ENCODE assay signal across 17 cellular contexts in genomic region chrX:70172964-70173363, GRCh38. TPM values are rescaled to one million over a fixed set of nuclear protein-coding genes. Genes with fewer than 3 reads are reported as not detected.
A peak's percentile ranks its signal among the peaks of the same experiment; 100 is the strongest.
DNase-seq lines count a peak whose midpoint lies in the region; ATAC-seq and TF ChIP-seq lines count a peak whose summit lies in the region.
"Had no signal": no experiment of that assay in that cellular context is flagged by ENCODE, and none has a peak within 500 bp of the region (broad histone marks: within the 10 kb centered on the region; RNA-seq: fewer than 3 reads in every experiment).

No MANE protein-coding gene starts in this region.

- peak overlapping the region in 1 of 2 experiments; percentile 30; a peak in 1 of 4 replicates for H4K8ac ChIP-seq in IMR-90 (ENCODE audit: low read depth in 2 of 2, low read length in 2 of 2)

- H3K9me1 ChIP-seq in IMR-90 (ENCODE audit: insufficient read depth, low read length) = peaks cover 7% of the 10 kb centered on the region; the same call in 1 of the 2 replicates

- H3K27ac ChIP-seq in IMR-90 (ENCODE audit: insufficient read depth, low read length) = no peak overlapping the region
- no peak overlapping the region for H3K27ac ChIP-seq in endodermal cell (ENCODE audit: low read depth, low read length)
- no peak overlapping the region for H3K27ac ChIP-seq in neural progenitor cell
- H3K27ac ChIP-seq in naive thymus-derived CD4-positive, alpha-beta T cell (ENCODE audit: low read depth, low read length) = no peak overlapping the region
- H3K27ac ChIP-seq: KMS-11 had no signal

- 0 out of 3 replicates have a peak overlapping the region, but pooled peaks have one; percentile 86 for H2BK15ac ChIP-seq in IMR-90 (ENCODE audit: low read depth, low read length)

- peaks cover 18% of the 10 kb centered on the region for H3F3A ChIP-seq in neural progenitor cell (ENCODE audit: low read depth)

- BruUV-seq in IMR-90 (replicated peaks; lab: Mats Ljungman, UMichigan) = no TSS peak

- peak overlapping the region; percentile 20 for H2AK5ac ChIP-seq in IMR-90 (ENCODE audit: low read depth, low read length)

- H3K27ac Mint-ChIP-seq in endodermal cell = no peak overlapping the region
- H3K27ac Mint-ChIP-seq in neural progenitor cell = no peak overlapping the region
- no peak overlapping the region for H3K27ac Mint-ChIP-seq in naive thymus-derived CD4-positive, alpha-beta T cell
- H3K27ac Mint-ChIP-seq: CD14-positive monocyte had no signal

- H3K9me3 ChIP-seq in IMR-90 (ENCODE audit: control insufficient read depth, insufficient read depth, low read length) = 0 out of 2 replicates have a peak, but pooled peaks cover 3% of the 10 kb centered on the region
- H3K9me3 ChIP-seq in endodermal cell (ENCODE audit: control insufficient read depth, low read length) = no peaks in the 10 kb centered on the region
- H3K9me3 ChIP-seq in neural progenitor cell (ENCODE audit: low read depth) = no peaks in the 10 kb centered on the region
- H3K9me3 ChIP-seq in naive thymus-derived CD4-positive, alpha-beta T cell (ENCODE audit: control insufficient read depth in 2 of 3, low read length in 3 of 3) = no peaks in the 10 kb centered on the region

- no peaks in the 10 kb centered on the region; the same call in 1 of the 2 replicates for H3K27me3 ChIP-seq in IMR-90 (ENCODE audit: control insufficient read depth, insufficient read depth, low read length)
- H3K27me3 ChIP-seq in endodermal cell (ENCODE audit: control insufficient read depth, insufficient read depth, low read length, poor library complexity, severe bottlenecking) = no peaks in the 10 kb centered on the region
- no peaks in the 10 kb centered on the region for H3K27me3 ChIP-seq in neural progenitor cell
- H3K27me3 ChIP-seq in naive thymus-derived CD4-positive, alpha-beta T cell (ENCODE audit: control insufficient read depth in 2 of 2, insufficient read depth in 2 of 2, low read length in 2 of 2) = no peaks in the 10 kb centered on the region

- no peak for TF ChIP-seq RAD21 in IMR-90 (IDR thresholded peaks at IDR 0.05; ENCODE audit: low read length)

- ATAC-seq in IMR-90 (ENCODE audit: low read depth) = no peak
- no peak for ATAC-seq in naive thymus-derived CD4-positive, alpha-beta T cell
- ATAC-seq: GM12878, HCT116 had no signal

- H3K4me3 ChIP-seq in IMR-90 (ENCODE audit: insufficient read depth, low read depth, low read length) (no peak overlapping the region), endodermal cell (ENCODE audit: low read length) (no peak overlapping the region), neural progenitor cell (no peak overlapping the region)
- H3K4me3 ChIP-seq in naive thymus-derived CD4-positive, alpha-beta T cell (ENCODE audit: low read length) = no peak overlapping the region
- H3K4me3 ChIP-seq: GM12878 had no signal

- H4K20me1 ChIP-seq in IMR-90 (ENCODE audit: insufficient read depth, low read length) (no peaks in the 10 kb centered on the region), neural progenitor cell (ENCODE audit: low read depth) (no peaks in the 10 kb centered on the region)

- H3K79me1 ChIP-seq in IMR-90 (ENCODE audit: low read depth in 1 of 2, low read length in 2 of 2) = no peaks in the 10 kb centered on the region

- H3K4me1 Mint-ChIP-seq in endodermal cell (peaks cover 22% of the 10 kb centered on the region), neural progenitor cell (peaks cover 25% of the 10 kb centered on the region)
- H3K4me1 Mint-ChIP-seq in naive thymus-derived CD4-positive, alpha-beta T cell = peaks cover 0 to 8% (median 0%) of the 10 kb centered on the region in 7 donors
- H3K4me1 Mint-ChIP-seq: CD4-positive, alpha-beta memory T cell had no signal

- peak overlapping the region; percentile 93 for H2BK120ac ChIP-seq in IMR-90 (ENCODE audit: low read depth, low read length)

- H2AFZ ChIP-seq in IMR-90 (replicated peaks; ENCODE audit: low read length, poor library complexity) (no peak overlapping the region), neural progenitor cell (replicated peaks) (no peak overlapping the region)

- H3K9ac ChIP-seq in IMR-90 (ENCODE audit: low read depth, low read length) (no peak overlapping the region), endodermal cell (ENCODE audit: extremely low read depth, low read length, poor library complexity, severe bottlenecking) (no peak overlapping the region), neural progenitor cell (no peak overlapping the region)
- H3K9ac ChIP-seq: KMS-11 had no signal

- peaks cover 50% of the 10 kb centered on the region for H3K9me3 Mint-ChIP-seq in endodermal cell
- H3K9me3 Mint-ChIP-seq in neural progenitor cell = peaks cover 4% of the 10 kb centered on the region
- no peaks in the 10 kb centered on the region for H3K9me3 Mint-ChIP-seq in naive thymus-derived CD4-positive, alpha-beta T cell
- H3K9me3 Mint-ChIP-seq: CD4-positive, alpha-beta memory T cell had no signal

- H3K36me3 Mint-ChIP-seq in endodermal cell (ENCODE audit: low read depth) (no peaks in the 10 kb centered on the region), neural progenitor cell (peaks cover 2% of the 10 kb centered on the region)
- H3K36me3 Mint-ChIP-seq in naive thymus-derived CD4-positive, alpha-beta T cell = no peaks in the 10 kb centered on the region
- H3K36me3 Mint-ChIP-seq: CD4-positive, alpha-beta memory T cell had no signal

- H3K23ac ChIP-seq in IMR-90 (ENCODE audit: low read depth, low read length) = no peak overlapping the region

- H4K5ac ChIP-seq in IMR-90 (ENCODE audit: low read depth, low read length) = no peak overlapping the region

- no peak for TF ChIP-seq POLR2A in IMR-90 (IDR thresholded peaks at IDR 0.05; ENCODE audit: low read depth, low read length)

- peak; percentile 58 for DNase-seq in ELF-1 (ENCODE audit: low read depth, low spot score)
- no peak for DNase-seq in IMR-90
- DNase-seq in endodermal cell = peak; percentile 58
- DNase-seq in neural progenitor cell (ENCODE audit: low spot score) = peak; percentile 11
- DNase-seq in MV-4-11 (lab: John Stamatoyannopoulos, UW) = no peak
- DNase-seq in naive thymus-derived CD4-positive, alpha-beta T cell = no peak
- DNase-seq in Ammon's horn (ENCODE audit: low spot score) = no peak
- DNase-seq in activated effector memory CD4-positive, alpha-beta T cell treated with Interleukin-2 at 50 U/mL for 16 hours = no peak
- DNase-seq: ACHN; CD4-positive, alpha-beta memory T cell; DMS79 had no signal

- WGBS in IMR-90 (ENCODE audit: extremely low coverage in 2 of 2, insufficient read length in 1 of 2), 2 experiments = 80% methylated on average over 1 of the region's 4 CpGs; no CpG with 5 or more reads in 1 of the 2 experiments
- WGBS in endodermal cell (ENCODE audit: insufficient coverage in 1 of 2, insufficient read length in 1 of 2), 2 experiments = 69 to 80% methylated on average over 1 to 4 of the region's 4 CpGs

- POLR2A ChIA-PET in IMR-90 (lab: Charles Lee; ENCODE audit: unreplicated experiment) = no interaction called here
- POLR2A ChIA-PET in naive thymus-derived CD4-positive, alpha-beta T cell (lab: Charles Lee) = no interaction called here

- H3K36me3 ChIP-seq in IMR-90 (ENCODE audit: control insufficient read depth, insufficient read depth, low read length) = no peaks in the 10 kb centered on the region
- no peaks in the 10 kb centered on the region for H3K36me3 ChIP-seq in endodermal cell (ENCODE audit: control insufficient read depth, insufficient read depth, low read length)
- no peaks in the 10 kb centered on the region for H3K36me3 ChIP-seq in neural progenitor cell
- no peaks in the 10 kb centered on the region for H3K36me3 ChIP-seq in naive thymus-derived CD4-positive, alpha-beta T cell (ENCODE audit: control insufficient read depth in 2 of 3, insufficient read depth in 3 of 3, low read length in 3 of 3)

- CTCF ChIA-PET in IMR-90 (lab: Yijun Ruan, JAX) = no interaction called here
- CTCF ChIA-PET in naive thymus-derived CD4-positive, alpha-beta T cell (lab: Charles Lee) = no interaction called here

- TF ChIP-seq CTCF in IMR-90 (conservative IDR thresholded peaks at IDR 0.05; ENCODE audit: low read depth, low read length) (no peak), endodermal cell (conservative IDR thresholded peaks at IDR 0.05) (no peak), neural progenitor cell (IDR thresholded peaks at IDR 0.05) (no peak)

- dilution Hi-C loops in IMR-90 (cut with HindIII; ENCODE audit: low sequenced_read_pairs, unreplicated experiment) = no loop called here

- no peak overlapping the region for H2BK5ac ChIP-seq in IMR-90 (ENCODE audit: low read depth, low read length, poor library complexity, severe bottlenecking)

- no peak overlapping the region for H3K4me2 ChIP-seq in IMR-90 (ENCODE audit: low read depth, low read length)
- no peak overlapping the region for H3K4me2 ChIP-seq in neural progenitor cell
- H3K4me2 ChIP-seq: KMS-11 had no signal

- no peak overlapping the region for H3K18ac ChIP-seq in IMR-90 (ENCODE audit: low read depth, low read length)

- H3K4me1 ChIP-seq in IMR-90 (ENCODE audit: control insufficient read depth, insufficient read depth, low read length) = peaks cover 16% of the 10 kb centered on the region
- no peaks in the 10 kb centered on the region for H3K4me1 ChIP-seq in endodermal cell (ENCODE audit: control insufficient read depth, insufficient read depth, low read length)
- peaks cover 29% of the 10 kb centered on the region for H3K4me1 ChIP-seq in neural progenitor cell
- H3K4me1 ChIP-seq in naive thymus-derived CD4-positive, alpha-beta T cell (ENCODE audit: control insufficient read depth in 2 of 2, insufficient read depth in 2 of 2, low read length in 2 of 2) = no peaks in the 10 kb centered on the region

- H3K4ac ChIP-seq in IMR-90 (ENCODE audit: low read depth, low read length) = peak overlapping the region; percentile 34; the same call in 1 of the 2 replicates

- no peak overlapping the region for H2AK9ac ChIP-seq in IMR-90 (replicated peaks; ENCODE audit: low read depth, low read length, poor library complexity)

- H3K79me2 ChIP-seq in neural progenitor cell (ENCODE audit: low read depth) = no peaks in the 10 kb centered on the region

- no peak overlapping the region for H3K56ac ChIP-seq in IMR-90 (ENCODE audit: extremely low read depth, insufficient read depth, low read length)

- in situ Hi-C loops in IMR-90 (cut with MboI; ENCODE audit: low sequenced_read_pairs) = no loop called here

- H3K14ac ChIP-seq in IMR-90 (replicated peaks; ENCODE audit: low read depth, low read length) = no peak overlapping the region

- H3K27me3 Mint-ChIP-seq in endodermal cell (ENCODE audit: insufficient read depth) (no peaks in the 10 kb centered on the region), neural progenitor cell (ENCODE audit: insufficient read depth, low read depth) (no peaks in the 10 kb centered on the region)
- H3K27me3 Mint-ChIP-seq in naive thymus-derived CD4-positive, alpha-beta T cell = no peaks in the 10 kb centered on the region
- H3K27me3 Mint-ChIP-seq: CD4-positive, alpha-beta memory T cell had no signal

- peak overlapping the region; percentile 14; the same call in 1 of the 2 replicates for H4K91ac ChIP-seq in IMR-90 (ENCODE audit: insufficient read depth, low read depth, low read length)

- no peak overlapping the region for H3K4me3 Mint-ChIP-seq in endodermal cell
- no peak overlapping the region for H3K4me3 Mint-ChIP-seq in neural progenitor cell
- no peak overlapping the region for H3K4me3 Mint-ChIP-seq in naive thymus-derived CD4-positive, alpha-beta T cell
- H3K4me3 Mint-ChIP-seq: CD14-positive monocyte; CD4-positive, alpha-beta memory T cell had no signal

- peak overlapping the region; percentile 85; the same call in 1 of the 2 replicates for H2BK20ac ChIP-seq in IMR-90 (ENCODE audit: low read depth, low read length)

- intact Hi-C loops in IMR-90 (cut with micrococcal nuclease) = no loop called here
- intact Hi-C loops in naive thymus-derived CD4-positive, alpha-beta T cell (cut with micrococcal nuclease) = no loop called here

RNA-seq across cellular contexts. Expression of gene DGAT2L6, which starts 4.3 kb away (rescaled TPM):
- total RNA-seq in IMR-90 (2012; rRNA removed) (not detected in 2 replicates), endodermal cell (not detected), neural progenitor cell (ENCODE audit: low replicate concordance) (not detected in 2 replicates)
- not detected in 2 replicates for polyA plus RNA-seq in IMR-90 (2012; rRNA removed)
- polyA plus RNA-seq in IMR-90 (2012; cell fraction: cytosol; rRNA removed) = not detected in 2 replicates
- not detected in 2 replicates for polyA plus RNA-seq in IMR-90 (2012; cell fraction: nucleus; rRNA removed; ENCODE audit: low replicate concordance)
- not detected for polyA plus RNA-seq in endodermal cell (2013, experiment 1 of 2)
- not detected for polyA plus RNA-seq in endodermal cell (2013, experiment 2 of 2)
- not detected for total RNA-seq in naive thymus-derived CD4-positive, alpha-beta T cell
- polyA plus RNA-seq in naive thymus-derived CD4-positive, alpha-beta T cell = not detected
- total RNA-seq: A172; CD4-positive, alpha-beta memory T cell had no signal
- polyA plus RNA-seq: BJ; CD14-positive monocyte; CD4-positive, alpha-beta memory T cell had no signal

RNA-seq across cellular contexts. Expression of gene IGBP1, which starts 39.7 kb away (rescaled TPM):
- 75.3 and 87.1 TPM in 2 replicates for total RNA-seq in IMR-90 (2012; rRNA removed)
- polyA plus RNA-seq in IMR-90 (2012; rRNA removed) = 48.2 and 51.8 TPM in 2 replicates
- 17.9 and 28.5 TPM in 2 replicates for polyA plus RNA-seq in IMR-90 (2012; cell fraction: cytosol; rRNA removed)
- polyA plus RNA-seq in IMR-90 (2012; cell fraction: nucleus; rRNA removed; ENCODE audit: low replicate concordance) = 7.0 and 26.5 TPM in 2 replicates
- total RNA-seq in endodermal cell = 10 to 100 TPM; 45.0 to 46.5 TPM
- polyA plus RNA-seq in endodermal cell (2013, experiment 1 of 2) = 55.2 TPM
- polyA plus RNA-seq in endodermal cell (2013, experiment 2 of 2) = 48.6 TPM
- 54.0 and 56.6 TPM in 2 replicates for total RNA-seq in neural progenitor cell (ENCODE audit: low replicate concordance)
- total RNA-seq in naive thymus-derived CD4-positive, alpha-beta T cell = 10 to 100 TPM; 46.7 to 70.1 (median 58.9) TPM
- 10 to 100 TPM; 63.8 to 66.8 TPM for polyA plus RNA-seq in naive thymus-derived CD4-positive, alpha-beta T cell

Comparison
In these comparisons a context has a peak if more than half of its experiments do, and no peak if none do; other contexts are left out.
1. DNase-seq: peak in ELF-1 (single experiment), endodermal cell (single experiment) and neural progenitor cell (single experiment); none in IMR-90 (single experiment), MV-4-11 (single experiment), naive thymus-derived CD4-positive, alpha-beta T cell (0 of 9), Ammon's horn (single experiment) and activated effector memory CD4-positive, alpha-beta T cell treated with Interleukin-2 at 50 U/mL for 16 hours (single experiment).